Comparison of ENCODE assay signal across 2 cellular contexts in genomic region chr6:3751730-3752537, GRCh38.
TF ChIP-seq lines count a peak whose summit lies in the region.

No MANE protein-coding gene starts in this region.

TF ChIP-seq in HEK293, 187 proteins besides CTCF, POLR2A, EP300 and RAD21 (continued from another document and continues in another):
- TF ChIP-seq ATF2 (tag by site-specific recombination; IDR thresholded peaks at IDR 0.05; ENCODE audit: low read depth) (no peak), PBX3 (CRISPR knock-in tag; IDR thresholded peaks at IDR 0.05) (peak; percentile 49; the same call in 1 of the 2 replicates), ZNF335 (tag by site-specific recombination; conservative IDR thresholded peaks at IDR 0.05) (peak; percentile 63), GLIS2 (tag by site-specific recombination; IDR thresholded peaks at IDR 0.05) (peak; percentile 59; the same call in 1 of the 2 replicates), ZNF549 (tag by site-specific recombination; IDR thresholded peaks at IDR 0.05) (0 out of 2 replicates have a peak, but pooled peaks have one; percentile 11), PRDM4 (tag by site-specific recombination; IDR thresholded peaks at IDR 0.05) (no peak), ZNF426 (tag by site-specific recombination; IDR thresholded peaks at IDR 0.05) (no peak), PRDM1 (tag by site-specific recombination; IDR thresholded peaks at IDR 0.05) (no peak), ZNF747 (tag by site-specific recombination; IDR thresholded peaks at IDR 0.05) (no peak), SCRT1 (tag by site-specific recombination; IDR thresholded peaks at IDR 0.05; ENCODE audit: borderline replicate concordance) (no peak), MEIS1 (CRISPR knock-in tag; IDR thresholded peaks at IDR 0.05; ENCODE audit: borderline replicate concordance) (0 out of 2 replicates have a peak, but pooled peaks have one; percentile 8), ZNF558 (tag by site-specific recombination; IDR thresholded peaks at IDR 0.05) (no peak), ZBTB8A (tag by site-specific recombination; IDR thresholded peaks at IDR 0.05) (no peak), SP2 (tag by site-specific recombination; IDR thresholded peaks at IDR 0.05) (peak; percentile 55), REST (tag by site-specific recombination; IDR thresholded peaks at IDR 0.05) (no peak), HOXA7 (CRISPR knock-in tag; IDR thresholded peaks at IDR 0.05; ENCODE audit: borderline replicate concordance) (no peak), ZBTB26 (tag by site-specific recombination; optimal IDR thresholded peaks at IDR 0.05) (no peak), ZNF768 (tag by site-specific recombination; IDR thresholded peaks at IDR 0.05) (no peak), ZNF571 (tag by site-specific recombination; IDR thresholded peaks at IDR 0.05) (no peak), ZNF214 (tag by site-specific recombination; IDR thresholded peaks at IDR 0.05; ENCODE audit: borderline replicate concordance) (no peak), ZNF830 (tag by site-specific recombination; IDR thresholded peaks at IDR 0.05; ENCODE audit: low read depth) (no peak)

TF ChIP-seq in HepG2, 621 proteins besides CTCF, POLR2A, EP300 and RAD21 (continued from another document and continues in another):
- TF ChIP-seq ZNF513 (CRISPR knock-in tag; conservative IDR thresholded peaks at IDR 0.05) (no peak), PTBP1 (IDR thresholded peaks at IDR 0.05; ENCODE audit: low read depth, low read length, poor library complexity, severe bottlenecking) (peak; percentile 57), KDM5B (CRISPR knock-in tag; IDR thresholded peaks at IDR 0.05; ENCODE audit: borderline replicate concordance) (0 out of 2 replicates have a peak, but pooled peaks have one; percentile 61), ZNF776 (CRISPR knock-in tag; IDR thresholded peaks at IDR 0.05) (0 out of 2 replicates have a peak, but pooled peaks have one; percentile 33), PLSCR1 (CRISPR knock-in tag; IDR thresholded peaks at IDR 0.05; ENCODE audit: borderline replicate concordance) (0 out of 2 replicates have a peak, but pooled peaks have one; percentile 22), YY1 (IDR thresholded peaks at IDR 0.05; ENCODE audit: insufficient read depth, insufficient replicate concordance, low read depth, low read length) (peak; percentile 51), JUND (CRISPR knock-in tag; IDR thresholded peaks at IDR 0.05) (0 out of 2 replicates have a peak, but pooled peaks have one; percentile 4), GABPB1 (CRISPR knock-in tag; IDR thresholded peaks at IDR 0.05) (peak; percentile 84), HMGA1 (CRISPR knock-in tag; conservative IDR thresholded peaks at IDR 0.05) (no peak), ZNF773 (CRISPR knock-in tag; IDR thresholded peaks at IDR 0.05; ENCODE audit: borderline replicate concordance) (no peak), SNAPC2 (CRISPR knock-in tag; IDR thresholded peaks at IDR 0.05) (0 out of 2 replicates have a peak, but pooled peaks have one; percentile 54), NFYB (CRISPR knock-in tag; IDR thresholded peaks at IDR 0.05) (0 out of 2 replicates have a peak, but pooled peaks have one; percentile 35), SNAI1 (CRISPR knock-in tag; IDR thresholded peaks at IDR 0.05; ENCODE audit: borderline replicate concordance) (no peak), ZBTB2 (CRISPR knock-in tag; IDR thresholded peaks at IDR 0.05; ENCODE audit: low read depth) (peak; percentile 82), MTF2 (CRISPR knock-in tag; IDR thresholded peaks at IDR 0.05; ENCODE audit: borderline replicate concordance) (peak; percentile 9; the same call in 1 of the 2 replicates), KMT2B (CRISPR knock-in tag; IDR thresholded peaks at IDR 0.05) (peak; percentile 36; the same call in 1 of the 2 replicates), ZNF839 (CRISPR knock-in tag; IDR thresholded peaks at IDR 0.05; ENCODE audit: borderline replicate concordance) (peak; percentile 90; the same call in 1 of the 2 replicates), TEAD3 (CRISPR knock-in tag; optimal IDR thresholded peaks at IDR 0.05; ENCODE audit: borderline replicate concordance) (peak; percentile 87), DMAP1 (CRISPR knock-in tag; IDR thresholded peaks at IDR 0.05) (peak; percentile 16; the same call in 1 of the 2 replicates), BCL6 (CRISPR knock-in tag; IDR thresholded peaks at IDR 0.05) (peak; percentile 63; the same call in 1 of the 2 replicates), ZNF142 (CRISPR knock-in tag; IDR thresholded peaks at IDR 0.05) (0 out of 2 replicates have a peak, but pooled peaks have one; percentile 5), ETV5 (CRISPR knock-in tag; IDR thresholded peaks at IDR 0.05; ENCODE audit: borderline replicate concordance) (peak; percentile 54; the same call in 1 of the 2 replicates), HNRNPH1 (optimal IDR thresholded peaks at IDR 0.05; ENCODE audit: low read depth, low read length) (no peak), XRCC5 (optimal IDR thresholded peaks at IDR 0.05; ENCODE audit: low read length) (peak; percentile 34), ZNF317 (CRISPR knock-in tag; IDR thresholded peaks at IDR 0.05) (no peak), HOXA5 (CRISPR knock-in tag; IDR thresholded peaks at IDR 0.05) (no peak), TFAP4 (IDR thresholded peaks at IDR 0.05; ENCODE audit: borderline replicate concordance, low read depth) (no peak), SAP130 (CRISPR knock-in tag; IDR thresholded peaks at IDR 0.05; ENCODE audit: low read depth) (peak; percentile 84), ZSCAN9 (CRISPR knock-in tag; IDR thresholded peaks at IDR 0.05; ENCODE audit: borderline replicate concordance) (peak; percentile 40; the same call in 1 of the 2 replicates), HOXA3 (CRISPR knock-in tag; IDR thresholded peaks at IDR 0.05) (peak; percentile 56), ZFYVE20 (CRISPR knock-in tag; IDR thresholded peaks at IDR 0.05; ENCODE audit: borderline replicate concordance, low read depth) (no peak; the same call in 1 of the 2 replicates), SOX13 (IDR thresholded peaks at IDR 0.05) (no peak), SOX13 (CRISPR knock-in tag; conservative IDR thresholded peaks at IDR 0.05 in 1 of 2, IDR thresholded peaks at IDR 0.05 in 1 of 2) (peak in 1 of 2 experiments; percentile 29; a peak in 1 of 4 replicates), ZNF572 (CRISPR knock-in tag; IDR thresholded peaks at IDR 0.05) (0 out of 2 replicates have a peak, but pooled peaks have one; percentile 72), GZF1 (CRISPR knock-in tag; IDR thresholded peaks at IDR 0.05) (no peak), ASH2L (IDR thresholded peaks at IDR 0.05; ENCODE audit: insufficient read length, low read depth, low read length) (peak; percentile 76), HNRNPK (IDR thresholded peaks at IDR 0.05; ENCODE audit: low read depth, low read length, poor library complexity, severe bottlenecking) (peak; percentile 26), TFDP2 (CRISPR knock-in tag; IDR thresholded peaks at IDR 0.05) (peak; percentile 64; the same call in 1 of the 2 replicates), MAX (IDR thresholded peaks at IDR 0.05) (0 out of 2 replicates have a peak, but pooled peaks have one; percentile 12), RNF2 (conservative IDR thresholded peaks at IDR 0.05; ENCODE audit: low read depth) (peak; percentile 45), RBM22 (optimal IDR thresholded peaks at IDR 0.05; ENCODE audit: low read length) (no peak), ZFP37 (CRISPR knock-in tag; IDR thresholded peaks at IDR 0.05; ENCODE audit: borderline replicate concordance) (no peak), ATF6 (CRISPR knock-in tag; conservative IDR thresholded peaks at IDR 0.05) (peak; percentile 63; the same call in 1 of the 2 replicates)
